ENCODE assay signal across 17 cellular contexts in genomic region chr13:30787747-30788535, GRCh38. TPM values are rescaled to one million over a fixed set of nuclear protein-coding genes. Genes with fewer than 3 reads are reported as not detected.
"Had no signal": no experiment of that assay in that cellular context is flagged by ENCODE, and none has a peak within 500 bp of the region (broad histone marks: within the 10 kb centered on the region; RNA-seq: fewer than 3 reads in every experiment).

No MANE protein-coding gene starts in this region.

- H3K27me3 ChIP-seq: esophagus squamous epithelium, foreskin keratinocyte, sigmoid colon had no signal

- H3K9me3 ChIP-seq: esophagus squamous epithelium, sigmoid colon had no signal

- ATAC-seq: foreskin keratinocyte; left lobe of liver; naive thymus-derived CD8-positive, alpha-beta T cell had no signal

- DNase-seq: activated B cell treated with CpG ODN at 0.5 μM for 24 hours; activated CD4-positive, alpha-beta T cell treated with anti-CD3 and anti-CD28 coated beads, Interleukin-2, amount 50 U/mL, for 1 hour; activated effector memory CD4-positive, alpha-beta T cell treated with anti-CD3 and anti-CD28 coated beads, Interleukin-2, amount 50 U/mL, for 16 hours; activated T-cell treated with anti-CD3 and anti-CD28 coated beads, Interleukin-2, amount 50 U/mL, for 1 hour; anterior cingulate cortex; esophagus squamous epithelium; foreskin keratinocyte; mammary epithelial cell; naive thymus-derived CD8-positive, alpha-beta T cell; occipital lobe; sigmoid colon; stimulated activated CD4-positive, alpha-beta T cell treated with anti-CD3 and anti-CD28 coated beads, Interleukin-12 subunit alpha, Interleukin-12 subunit beta, amount 100 ng/mL, for 4 hours; stimulated activated naive CD4-positive, alpha-beta T cell; trophoblast cell had no signal

- H3K9me3 Mint-ChIP-seq: activated B cell treated with CpG ODN at 0.5 μM for 24 hours had no signal

- H3K27ac ChIP-seq: esophagus squamous epithelium, foreskin keratinocyte, sigmoid colon had no signal

- H3K4me1 Mint-ChIP-seq: activated B cell treated with CpG ODN at 0.5 μM for 24 hours; naive thymus-derived CD8-positive, alpha-beta T cell had no signal

- H3K4me3 ChIP-seq: esophagus squamous epithelium, sigmoid colon had no signal

- H3K27ac Mint-ChIP-seq: activated B cell treated with CpG ODN at 0.5 μM for 24 hours; activated naive CD8-positive, alpha-beta T cell had no signal

- H3K27me3 Mint-ChIP-seq: activated B cell treated with CpG ODN at 0.5 μM for 24 hours; activated naive CD8-positive, alpha-beta T cell had no signal

- H3K4me3 Mint-ChIP-seq: activated B cell treated with CpG ODN at 0.5 μM for 24 hours; activated naive CD8-positive, alpha-beta T cell; naive thymus-derived CD8-positive, alpha-beta T cell had no signal

- H3K36me3 ChIP-seq: esophagus squamous epithelium, sigmoid colon had no signal

RNA-seq across cellular contexts. Expression of gene ALOX5AP, which starts 52.6 kb away (rescaled TPM):
- total RNA-seq: pulmonary artery endothelial cell had no signal
